1 cellular context compared by ENCODE assay signal in genomic region chr16:68236804-68237242, GRCh38.
TF ChIP-seq lines count a peak whose summit lies in the region.

No MANE protein-coding gene starts in this region.

TF ChIP-seq in HepG2, 621 proteins besides CTCF, POLR2A, EP300 and RAD21 (continued from another document and continues in another):
- TF ChIP-seq STAT6 (CRISPR knock-in tag; IDR thresholded peaks at IDR 0.05; ENCODE audit: borderline replicate concordance) (no peak), HOMEZ (CRISPR knock-in tag; IDR thresholded peaks at IDR 0.05; ENCODE audit: low read depth) (no peak), ZNF562 (CRISPR knock-in tag; IDR thresholded peaks at IDR 0.05; ENCODE audit: borderline replicate concordance) (no peak), TARDBP (CRISPR knock-in tag; IDR thresholded peaks at IDR 0.05) (0 out of 2 replicates have a peak, but pooled peaks have one; percentile 3), NCOA1 (CRISPR knock-in tag; IDR thresholded peaks at IDR 0.05) (0 out of 2 replicates have a peak, but pooled peaks have one; percentile 13), ZNF331 (CRISPR knock-in tag; IDR thresholded peaks at IDR 0.05) (no peak), ZNF775 (CRISPR knock-in tag; IDR thresholded peaks at IDR 0.05; ENCODE audit: borderline replicate concordance) (0 out of 2 replicates have a peak, but pooled peaks have one; percentile 6), ZNF253 (CRISPR knock-in tag; IDR thresholded peaks at IDR 0.05; ENCODE audit: borderline replicate concordance) (no peak), ZNF225 (CRISPR knock-in tag; IDR thresholded peaks at IDR 0.05) (0 out of 2 replicates have a peak, but pooled peaks have one; percentile 2), ZNF816 (CRISPR knock-in tag; IDR thresholded peaks at IDR 0.05; ENCODE audit: borderline replicate concordance) (0 out of 2 replicates have a peak, but pooled peaks have one; percentile 14), ARID2 (CRISPR knock-in tag; IDR thresholded peaks at IDR 0.05; ENCODE audit: borderline replicate concordance) (no peak), ZNF17 (CRISPR knock-in tag; IDR thresholded peaks at IDR 0.05) (no peak), ATF7 (IDR thresholded peaks at IDR 0.05) (no peak), ATF7 (CRISPR knock-in tag; IDR thresholded peaks at IDR 0.05) (no peak), BRD4 (CRISPR knock-in tag; IDR thresholded peaks at IDR 0.05) (no peak), ZC3H4 (CRISPR knock-in tag; IDR thresholded peaks at IDR 0.05; ENCODE audit: borderline replicate concordance) (no peak; the same call in 1 of the 2 replicates), ZC3H13 (CRISPR knock-in tag; IDR thresholded peaks at IDR 0.05) (no peak), ZNF670 (CRISPR knock-in tag; IDR thresholded peaks at IDR 0.05; ENCODE audit: borderline replicate concordance) (peak; percentile 19; the same call in 1 of the 2 replicates), ZFP1 (CRISPR knock-in tag; IDR thresholded peaks at IDR 0.05) (no peak), ZNF446 (CRISPR knock-in tag; IDR thresholded peaks at IDR 0.05) (0 out of 2 replicates have a peak, but pooled peaks have one; percentile 11), ZNF782 (CRISPR knock-in tag; IDR thresholded peaks at IDR 0.05; ENCODE audit: borderline replicate concordance) (no peak), HNRNPUL1 (IDR thresholded peaks at IDR 0.05; ENCODE audit: low read depth, low read length) (no peak), AGO2 (optimal IDR thresholded peaks at IDR 0.05; ENCODE audit: low read depth, low read length) (peak; percentile 89), PREB (CRISPR knock-in tag; IDR thresholded peaks at IDR 0.05) (no peak), ZNF468 (CRISPR knock-in tag; IDR thresholded peaks at IDR 0.05) (0 out of 2 replicates have a peak, but pooled peaks have one; percentile 92), ZNF251 (CRISPR knock-in tag; IDR thresholded peaks at IDR 0.05) (0 out of 2 replicates have a peak, but pooled peaks have one; percentile 0), BORCS8-MEF2B (CRISPR knock-in tag; IDR thresholded peaks at IDR 0.05) (no peak; the same call in 1 of the 2 replicates), SMAD1 (CRISPR knock-in tag; IDR thresholded peaks at IDR 0.05; ENCODE audit: borderline replicate concordance, low read depth) (peak; percentile 68; the same call in 1 of the 2 replicates), SNAI1 (CRISPR knock-in tag; IDR thresholded peaks at IDR 0.05; ENCODE audit: borderline replicate concordance) (peak; percentile 89), NR2F6 (IDR thresholded peaks at IDR 0.05) (no peak), NR2F6 (CRISPR knock-in tag; IDR thresholded peaks at IDR 0.05) (no peak), POLR2AphosphoS2 (IDR thresholded peaks at IDR 0.05; ENCODE audit: low read depth, low read length) (no peak; the same call in 1 of the 2 replicates), NFE2L1 (CRISPR knock-in tag; IDR thresholded peaks at IDR 0.05; ENCODE audit: borderline replicate concordance) (no peak), ZNF703 (CRISPR knock-in tag; IDR thresholded peaks at IDR 0.05; ENCODE audit: borderline replicate concordance) (0 out of 2 replicates have a peak, but pooled peaks have one; percentile 30), SIN3A (IDR thresholded peaks at IDR 0.05; ENCODE audit: borderline replicate concordance, low read depth, low read length) (no peak), NR2F2 (IDR thresholded peaks at IDR 0.05; ENCODE audit: borderline replicate concordance, low read depth) (0 out of 2 replicates have a peak, but pooled peaks have one; percentile 15), SP2 (CRISPR knock-in tag; IDR thresholded peaks at IDR 0.05) (no peak), ZNF12 (CRISPR knock-in tag; IDR thresholded peaks at IDR 0.05) (0 out of 2 replicates have a peak, but pooled peaks have one; percentile 45), SNAPC2 (CRISPR knock-in tag; IDR thresholded peaks at IDR 0.05) (peak; percentile 53; the same call in 1 of the 2 replicates), BRCA1 (CRISPR knock-in tag; IDR thresholded peaks at IDR 0.05) (no peak), PHF8 (CRISPR knock-in tag; IDR thresholded peaks at IDR 0.05) (peak; percentile 2; the same call in 1 of the 2 replicates), ZNF841 (CRISPR knock-in tag; IDR thresholded peaks at IDR 0.05; ENCODE audit: borderline replicate concordance) (no peak)
- TF ChIP-seq, protein P1, sequence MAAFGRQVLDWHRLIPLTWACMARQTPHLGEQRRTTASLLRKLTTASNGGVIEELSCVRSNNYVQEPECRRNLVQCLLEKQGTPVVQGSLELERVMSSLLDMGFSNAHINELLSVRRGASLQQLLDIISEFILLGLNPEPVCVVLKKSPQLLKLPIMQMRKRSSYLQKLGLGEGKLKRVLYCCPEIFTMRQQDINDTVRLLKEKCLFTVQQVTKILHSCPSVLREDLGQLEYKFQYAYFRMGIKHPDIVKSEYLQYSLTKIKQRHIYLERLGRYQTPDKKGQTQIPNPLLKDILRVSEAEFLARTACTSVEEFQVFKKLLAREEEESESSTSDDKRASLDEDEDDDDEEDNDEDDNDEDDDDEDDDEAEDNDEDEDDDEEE (CRISPR knock-in tag; IDR thresholded peaks at IDR 0.05): no peak; the same call in 1 of the 2 replicates
- TF ChIP-seq, protein P2, sequence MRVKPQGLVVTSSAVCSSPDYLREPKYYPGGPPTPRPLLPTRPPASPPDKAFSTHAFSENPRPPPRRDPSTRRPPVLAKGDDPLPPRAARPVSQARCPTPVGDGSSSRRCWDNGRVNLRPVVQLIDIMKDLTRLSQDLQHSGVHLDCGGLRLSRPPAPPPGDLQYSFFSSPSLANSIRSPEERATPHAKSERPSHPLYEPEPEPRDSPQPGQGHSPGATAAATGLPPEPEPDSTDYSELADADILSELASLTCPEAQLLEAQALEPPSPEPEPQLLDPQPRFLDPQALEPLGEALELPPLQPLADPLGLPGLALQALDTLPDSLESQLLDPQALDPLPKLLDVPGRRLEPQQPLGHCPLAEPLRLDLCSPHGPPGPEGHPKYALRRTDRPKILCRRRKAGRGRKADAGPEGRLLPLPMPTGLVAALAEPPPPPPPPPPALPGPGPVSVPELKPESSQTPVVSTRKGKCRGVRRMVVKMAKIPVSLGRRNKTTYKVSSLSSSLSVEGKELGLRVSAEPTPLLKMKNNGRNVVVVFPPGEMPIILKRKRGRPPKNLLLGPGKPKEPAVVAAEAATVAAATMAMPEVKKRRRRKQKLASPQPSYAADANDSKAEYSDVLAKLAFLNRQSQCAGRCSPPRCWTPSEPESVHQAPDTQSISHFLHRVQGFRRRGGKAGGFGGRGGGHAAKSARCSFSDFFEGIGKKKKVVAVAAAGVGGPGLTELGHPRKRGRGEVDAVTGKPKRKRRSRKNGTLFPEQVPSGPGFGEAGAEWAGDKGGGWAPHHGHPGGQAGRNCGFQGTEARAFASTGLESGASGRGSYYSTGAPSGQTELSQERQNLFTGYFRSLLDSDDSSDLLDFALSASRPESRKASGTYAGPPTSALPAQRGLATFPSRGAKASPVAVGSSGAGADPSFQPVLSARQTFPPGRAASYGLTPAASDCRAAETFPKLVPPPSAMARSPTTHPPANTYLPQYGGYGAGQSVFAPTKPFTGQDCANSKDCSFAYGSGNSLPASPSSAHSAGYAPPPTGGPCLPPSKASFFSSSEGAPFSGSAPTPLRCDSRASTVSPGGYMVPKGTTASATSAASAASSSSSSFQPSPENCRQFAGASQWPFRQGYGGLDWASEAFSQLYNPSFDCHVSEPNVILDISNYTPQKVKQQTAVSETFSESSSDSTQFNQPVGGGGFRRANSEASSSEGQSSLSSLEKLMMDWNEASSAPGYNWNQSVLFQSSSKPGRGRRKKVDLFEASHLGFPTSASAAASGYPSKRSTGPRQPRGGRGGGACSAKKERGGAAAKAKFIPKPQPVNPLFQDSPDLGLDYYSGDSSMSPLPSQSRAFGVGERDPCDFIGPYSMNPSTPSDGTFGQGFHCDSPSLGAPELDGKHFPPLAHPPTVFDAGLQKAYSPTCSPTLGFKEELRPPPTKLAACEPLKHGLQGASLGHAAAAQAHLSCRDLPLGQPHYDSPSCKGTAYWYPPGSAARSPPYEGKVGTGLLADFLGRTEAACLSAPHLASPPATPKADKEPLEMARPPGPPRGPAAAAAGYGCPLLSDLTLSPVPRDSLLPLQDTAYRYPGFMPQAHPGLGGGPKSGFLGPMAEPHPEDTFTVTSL (CRISPR knock-in tag; IDR thresholded peaks at IDR 0.05; ENCODE audit: borderline replicate concordance): 0 out of 2 replicates have a peak, but pooled peaks have one; percentile 4
- TF ChIP-seq, protein P3, sequence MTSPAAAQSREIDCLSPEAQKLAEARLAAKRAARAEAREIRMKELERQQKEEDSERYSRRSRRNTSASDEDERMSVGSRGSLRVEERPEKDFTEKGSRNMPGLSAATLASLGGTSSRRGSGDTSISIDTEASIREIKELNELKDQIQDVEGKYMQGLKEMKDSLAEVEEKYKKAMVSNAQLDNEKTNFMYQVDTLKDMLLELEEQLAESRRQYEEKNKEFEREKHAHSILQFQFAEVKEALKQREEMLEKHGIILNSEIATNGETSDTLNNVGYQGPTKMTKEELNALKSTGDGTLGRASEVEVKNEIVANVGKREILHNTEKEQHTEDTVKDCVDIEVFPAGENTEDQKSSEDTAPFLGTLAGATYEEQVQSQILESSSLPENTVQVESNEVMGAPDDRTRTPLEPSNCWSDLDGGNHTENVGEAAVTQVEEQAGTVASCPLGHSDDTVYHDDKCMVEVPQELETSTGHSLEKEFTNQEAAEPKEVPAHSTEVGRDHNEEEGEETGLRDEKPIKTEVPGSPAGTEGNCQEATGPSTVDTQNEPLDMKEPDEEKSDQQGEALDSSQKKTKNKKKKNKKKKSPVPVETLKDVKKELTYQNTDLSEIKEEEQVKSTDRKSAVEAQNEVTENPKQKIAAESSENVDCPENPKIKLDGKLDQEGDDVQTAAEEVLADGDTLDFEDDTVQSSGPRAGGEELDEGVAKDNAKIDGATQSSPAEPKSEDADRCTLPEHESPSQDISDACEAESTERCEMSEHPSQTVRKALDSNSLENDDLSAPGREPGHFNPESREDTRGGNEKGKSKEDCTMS (CRISPR knock-in tag; conservative IDR thresholded peaks at IDR 0.05): no peak
- TF ChIP-seq, protein P4, sequence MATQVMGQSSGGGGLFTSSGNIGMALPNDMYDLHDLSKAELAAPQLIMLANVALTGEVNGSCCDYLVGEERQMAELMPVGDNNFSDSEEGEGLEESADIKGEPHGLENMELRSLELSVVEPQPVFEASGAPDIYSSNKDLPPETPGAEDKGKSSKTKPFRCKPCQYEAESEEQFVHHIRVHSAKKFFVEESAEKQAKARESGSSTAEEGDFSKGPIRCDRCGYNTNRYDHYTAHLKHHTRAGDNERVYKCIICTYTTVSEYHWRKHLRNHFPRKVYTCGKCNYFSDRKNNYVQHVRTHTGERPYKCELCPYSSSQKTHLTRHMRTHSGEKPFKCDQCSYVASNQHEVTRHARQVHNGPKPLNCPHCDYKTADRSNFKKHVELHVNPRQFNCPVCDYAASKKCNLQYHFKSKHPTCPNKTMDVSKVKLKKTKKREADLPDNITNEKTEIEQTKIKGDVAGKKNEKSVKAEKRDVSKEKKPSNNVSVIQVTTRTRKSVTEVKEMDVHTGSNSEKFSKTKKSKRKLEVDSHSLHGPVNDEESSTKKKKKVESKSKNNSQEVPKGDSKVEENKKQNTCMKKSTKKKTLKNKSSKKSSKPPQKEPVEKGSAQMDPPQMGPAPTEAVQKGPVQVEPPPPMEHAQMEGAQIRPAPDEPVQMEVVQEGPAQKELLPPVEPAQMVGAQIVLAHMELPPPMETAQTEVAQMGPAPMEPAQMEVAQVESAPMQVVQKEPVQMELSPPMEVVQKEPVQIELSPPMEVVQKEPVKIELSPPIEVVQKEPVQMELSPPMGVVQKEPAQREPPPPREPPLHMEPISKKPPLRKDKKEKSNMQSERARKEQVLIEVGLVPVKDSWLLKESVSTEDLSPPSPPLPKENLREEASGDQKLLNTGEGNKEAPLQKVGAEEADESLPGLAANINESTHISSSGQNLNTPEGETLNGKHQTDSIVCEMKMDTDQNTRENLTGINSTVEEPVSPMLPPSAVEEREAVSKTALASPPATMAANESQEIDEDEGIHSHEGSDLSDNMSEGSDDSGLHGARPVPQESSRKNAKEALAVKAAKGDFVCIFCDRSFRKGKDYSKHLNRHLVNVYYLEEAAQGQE (IDR thresholded peaks at IDR 0.05; ENCODE audit: borderline replicate concordance in 1 of 2, low read depth in 1 of 2, low read length in 2 of 2): no peak
